In the genomic region with DNA sequence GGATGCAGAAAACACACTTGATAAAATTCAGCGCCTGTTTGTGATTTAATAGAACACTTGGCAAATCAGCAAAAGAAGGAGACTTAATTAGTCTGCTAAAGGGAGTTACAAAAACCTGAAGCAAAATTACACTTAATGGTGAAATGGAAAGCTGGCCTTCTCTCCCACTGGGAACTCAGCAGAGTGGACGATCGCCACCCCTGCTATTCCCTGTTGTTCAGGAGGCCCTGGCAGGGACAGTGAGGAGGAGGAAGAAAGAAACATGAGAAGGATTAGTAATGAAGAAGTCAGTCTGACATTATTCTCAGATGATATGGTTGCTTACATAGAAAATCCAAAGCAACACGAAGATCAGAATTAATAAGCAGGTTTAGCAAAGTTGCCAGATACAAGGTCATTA, we compare ENCODE assay signal across 26 cellular contexts. TPM values are rescaled to one million over a fixed set of nuclear protein-coding genes. Genes with fewer than 3 reads are reported as not detected.
"Had no signal": no experiment of that assay in that cellular context is flagged by ENCODE, and none has a peak within 500 bp of the region (broad histone marks: within the 10 kb centered on the region; RNA-seq: fewer than 3 reads in every experiment).

No MANE protein-coding gene starts in this region.

- H3K36me3 ChIP-seq: ascending aorta, brain microvascular endothelial cell, WERI-Rb-1 had no signal

- H3K4me3 ChIP-seq: ascending aorta had no signal

- H3K4me1 ChIP-seq: ascending aorta had no signal

- FAIRE-seq: colon, frontal cortex had no signal

- ATAC-seq: activated CD4-positive, CD25-positive, alpha-beta regulatory T cell treated with anti-CD3 and anti-CD28 coated beads, Interleukin-2, amount 50 U/mL, for 24 hours; activated CD8-positive, alpha-beta memory T cell treated with anti-CD3 and anti-CD28 coated beads, Interleukin-2, amount 10 ng/mL, durations not matched to agents 7 days and 5 days; activated CD8-positive, alpha-beta T cell treated with anti-CD3 and anti-CD28 coated beads, Interleukin-2, amount 10 ng/mL, durations not matched to agents 7 days and 5 days; activated naive CD4-positive, alpha-beta T cell treated with anti-CD3 and anti-CD28 coated beads, Interleukin-2, amount 50 U/mL, for 72 hours; esophagus mucosa; T-helper 17 cell had no signal

- DNase-seq: activated B cell treated with CpG ODN at 0.5 μM for 24 hours; activated CD4-positive, alpha-beta memory T cell treated with anti-CD3 and anti-CD28 coated beads for 36 hours; activated CD4-positive, alpha-beta T cell treated with anti-CD3 and anti-CD28 coated beads, Interleukin-2, amount 10 ng/mL, durations not matched to agents 24 days and 14 days; activated CD8-positive, alpha-beta memory T cell treated with anti-CD3 and anti-CD28 coated beads, Interleukin-2, amount 10 ng/mL, durations not matched to agents 7 days and 5 days; activated CD8-positive, alpha-beta memory T cell treated with anti-CD3 and anti-CD28 coated beads, Interleukin-2, amount 50 U/mL, for 4 hours; activated CD8-positive, alpha-beta T cell treated with anti-CD3 and anti-CD28 coated beads, Interleukin-2, amount 10 ng/mL, durations not matched to agents 7 days and 5 days; activated naive CD4-positive, alpha-beta T cell; activated naive CD4-positive, alpha-beta T cell treated with anti-CD3 and anti-CD28 coated beads, Interleukin-2, amount 10 ng/mL, durations not matched to agents 7 days and 5 days; activated naive CD8-positive, alpha-beta T cell treated with anti-CD3 and anti-CD28 coated beads, Interleukin-2, amount 10 ng/mL, durations not matched to agents 7 days and 5 days; activated T-cell treated with anti-CD3 and anti-CD28 coated beads, Interleukin-2, amount 50 U/mL, for 48 hours; brain microvascular endothelial cell; caudate nucleus; cortex of kidney; dermis blood vessel endothelial cell; effector CD8-positive, alpha-beta T cell; foreskin fibroblast; T-helper 1 cell; T-helper 17 cell; T1000; WERI-Rb-1 had no signal

- H3K9me3 ChIP-seq: ascending aorta had no signal

- H3K27ac ChIP-seq: ascending aorta, brain microvascular endothelial cell, WERI-Rb-1 had no signal

- H3K27me3 ChIP-seq: ascending aorta had no signal

RNA-seq across cellular contexts. Expression of gene KNDC1, which starts 5.6 kb away (rescaled TPM):
- total RNA-seq: dermis blood vessel endothelial cell had no signal
